Comparison of ENCODE assay signal across 8 cellular contexts in the genomic region with DNA sequence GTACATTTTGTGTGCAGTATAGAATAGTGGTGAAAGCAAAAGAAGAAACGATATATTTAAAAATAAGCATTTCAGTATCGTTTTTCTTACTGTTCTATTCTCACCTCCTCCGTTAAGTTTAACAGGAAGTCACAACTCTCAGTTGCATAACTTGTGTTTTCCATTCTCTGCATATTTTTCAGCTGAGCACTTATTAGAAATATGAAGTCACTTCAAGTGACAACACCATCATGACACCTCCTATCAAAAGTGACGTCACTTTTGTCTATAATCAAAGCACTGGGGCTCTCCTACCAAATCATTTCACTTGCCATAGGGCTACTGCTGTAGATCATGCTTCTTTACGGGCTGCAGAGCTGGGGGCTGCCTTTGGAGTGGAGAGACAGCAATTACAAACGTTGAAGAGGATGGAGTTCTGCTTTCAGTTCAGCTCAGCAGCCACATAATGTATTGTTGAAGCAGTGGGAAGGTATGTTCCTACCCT. TPM values are rescaled to one million over a fixed set of nuclear protein-coding genes. Genes with fewer than 3 reads are reported as not detected.
DNase-seq lines count a peak whose midpoint lies in the region; ATAC-seq, FAIRE-seq and TF ChIP-seq lines count a peak whose summit lies in the region.

No MANE protein-coding gene starts in this region.

- H3K27me3 ChIP-seq in BLaER1 treated with 17β-estradiol and CSF1 and Interleukin-3, amounts not matched to agents 10 nM and 100 nM = no peaks in the 10 kb centered on the region

- peaks cover 70% of the 10 kb centered on the region for H3K4me1 Mint-ChIP-seq in activated CD4-positive, alpha-beta memory T cell treated with anti-CD3 and anti-CD28 coated beads for 36 hours (ENCODE audit: low read depth)
- peaks cover 76% of the 10 kb centered on the region in 2 donors for H3K4me1 Mint-ChIP-seq in natural killer cell

- H3K36me3 ChIP-seq in BLaER1 treated with 17β-estradiol and CSF1 and Interleukin-3, amounts not matched to agents 10 nM and 100 nM = no peaks in the 10 kb centered on the region

- intact Hi-C loops in activated CD4-positive, alpha-beta memory T cell treated with anti-CD3 and anti-CD28 coated beads for 36 hours (cut with micrococcal nuclease) = loop anchor here (2.0 to 5.0 kb wide), 5 partner anchors 14 to 564 kb away; partner anchors contain the start of gene NABP1
- intact Hi-C loops in natural killer cell (cut with micrococcal nuclease) = loop anchor here (1.0 to 2.0 kb wide), 4 partner anchors 14 to 92 kb away; no protein-coding TSS in a partner anchor

- no peak for FAIRE-seq in RCC 7860 (lab: Jason Lieb, UNC)

- peaks cover 4 to 28% (median 20%) of the 10 kb centered on the region in 10 experiments; a peak in 16 of 20 replicates for H3K4me1 ChIP-seq in BLaER1 treated with 17β-estradiol and CSF1 and Interleukin-3, amounts not matched to agents 10 nM and 100 nM

- CTCF ChIA-PET in activated CD4-positive, alpha-beta memory T cell treated with anti-CD3 and anti-CD28 coated beads for 36 hours (lab: Charles Lee) = interaction anchor here (0.7 to 3.7 kb wide), 6 partner anchors 11 to 63 kb away, joined by 3 to 21 read pairs (median 5); partner anchors contain the start of gene STAT4

- no peak overlapping the region; a peak in 1 of 20 replicates for H3K4me3 ChIP-seq in BLaER1 treated with 17β-estradiol and CSF1 and Interleukin-3, amounts not matched to agents 10 nM and 100 nM

- H4K20me1 ChIP-seq in BLaER1 treated with 17β-estradiol and CSF1 and Interleukin-3, amounts not matched to agents 10 nM and 100 nM = no peaks in the 10 kb centered on the region

- peaks cover 25% of the 10 kb centered on the region for H3K36me3 Mint-ChIP-seq in activated CD4-positive, alpha-beta memory T cell treated with anti-CD3 and anti-CD28 coated beads for 36 hours
- peaks cover 8% of the 10 kb centered on the region for H3K36me3 Mint-ChIP-seq in natural killer cell

- ATAC-seq in HG03097 (IDR thresholded peaks at IDR 0.05; ENCODE audit: low FRiP score, unreplicated experiment) = peak; percentile 75
- ATAC-seq in natural killer cell = peak; percentile 57 to 72 (median 62)

- no peaks in the 10 kb centered on the region for H3K9me3 Mint-ChIP-seq in activated CD4-positive, alpha-beta memory T cell treated with anti-CD3 and anti-CD28 coated beads for 36 hours
- no peaks in the 10 kb centered on the region for H3K9me3 Mint-ChIP-seq in natural killer cell

- H3K4me3 Mint-ChIP-seq in activated CD4-positive, alpha-beta memory T cell treated with anti-CD3 and anti-CD28 coated beads for 36 hours = peak overlapping the region; percentile 66
- H3K4me3 Mint-ChIP-seq in natural killer cell = peak overlapping the region; percentile 78

- peak overlapping the region; percentile 88 for H3K27ac Mint-ChIP-seq in activated CD4-positive, alpha-beta memory T cell treated with anti-CD3 and anti-CD28 coated beads for 36 hours
- H3K27ac Mint-ChIP-seq in natural killer cell = peak overlapping the region; percentile 95 to 98

- H3K27ac ChIP-seq in BLaER1 treated with 17β-estradiol and CSF1 and Interleukin-3, amounts not matched to agents 10 nM and 100 nM = peak overlapping the region in 2 of 11 experiments; percentile 34 to 46; a peak in 2 of 22 replicates

- no peaks in the 10 kb centered on the region for H3K9me3 ChIP-seq in BLaER1 treated with 17β-estradiol and CSF1 and Interleukin-3, amounts not matched to agents 10 nM and 100 nM (replicated peaks in 1 of 11)

- TF ChIP-seq CTCF in natural killer cell (IDR thresholded peaks at IDR 0.05) = no peak

- peak overlapping the region in 10 of 11 experiments; percentile 5 to 70 (median 34); a peak in 14 of 22 replicates for H3K4me2 ChIP-seq in BLaER1 treated with 17β-estradiol and CSF1 and Interleukin-3, amounts not matched to agents 10 nM and 100 nM

- POLR2A ChIA-PET in activated CD4-positive, alpha-beta memory T cell treated with anti-CD3 and anti-CD28 coated beads for 36 hours (lab: Charles Lee) = interaction anchor here (0.6 to 2.7 kb wide), 8 partner anchors 9 to 230 kb away, joined by 3 to 17 read pairs (median 4); partner anchors contain the start of gene STAT4

- no peaks in the 10 kb centered on the region for H3K27me3 Mint-ChIP-seq in activated CD4-positive, alpha-beta memory T cell treated with anti-CD3 and anti-CD28 coated beads for 36 hours
- no peaks in the 10 kb centered on the region for H3K27me3 Mint-ChIP-seq in natural killer cell (ENCODE audit: low read depth in 2 of 2)

- no peak overlapping the region for H3K9ac ChIP-seq in BLaER1 treated with 17β-estradiol and CSF1 and Interleukin-3, amounts not matched to agents 10 nM and 100 nM

- DNase-seq in GM19238 (ENCODE audit: insufficient read length, low spot score) (peak; percentile 10), natural killer cell (peak; percentile 62), RCC 7860 (ENCODE audit: low spot score) (no peak), HuH-7.5 (ENCODE audit: low spot score) (no peak), NCI-H2081 (lab: John Stamatoyannopoulos, UW) (no peak)
- peak; percentile 57 for DNase-seq in activated CD4-positive, alpha-beta memory T cell treated with anti-CD3 and anti-CD28 coated beads for 36 hours

RNA-seq across cellular contexts. Expression of gene STAT4, which starts 36.3 kb away (rescaled TPM):
- 10 to 100 TPM; 52.4 to 52.6 TPM for total RNA-seq in activated CD4-positive, alpha-beta memory T cell treated with anti-CD3 and anti-CD28 coated beads for 36 hours
- total RNA-seq in natural killer cell = 100 to 1,000 TPM; 264 to 339 (median 304) TPM

Comparison
In these comparisons a context has a peak if more than half of its experiments do, and no peak if none do; other contexts are left out.
1. DNase-seq: peak in GM19238 (single experiment), activated CD4-positive, alpha-beta memory T cell treated with anti-CD3 and anti-CD28 coated beads for 36 hours (single experiment) and natural killer cell (single experiment); none in RCC 7860 (single experiment), HuH-7.5 (single experiment) and NCI-H2081 (0 of 2).
2. RNA of gene STAT4, which starts 36.3 kb away (total RNA-seq): 264 to 339 TPM in natural killer cell; 52.4 to 52.6 TPM in activated CD4-positive, alpha-beta memory T cell treated with anti-CD3 and anti-CD28 coated beads for 36 hours; every median in the first group is over 4 times any median in the second.